1 cellular context compared by ENCODE assay signal in genomic region chr4:183469936-183470335, GRCh38.
TF ChIP-seq lines count a peak whose summit lies in the region.

No MANE protein-coding gene starts in this region.

TF ChIP-seq in SK-N-SH treated with all-trans-retinoic acid at 6 μM for 48 hours, 23 proteins besides CTCF, POLR2A, EP300 and RAD21 (continued from another document):
- no peak for TF ChIP-seq TSHZ2 (CRISPR knock-in tag; IDR thresholded peaks at IDR 0.05)
